In the genomic region with DNA sequence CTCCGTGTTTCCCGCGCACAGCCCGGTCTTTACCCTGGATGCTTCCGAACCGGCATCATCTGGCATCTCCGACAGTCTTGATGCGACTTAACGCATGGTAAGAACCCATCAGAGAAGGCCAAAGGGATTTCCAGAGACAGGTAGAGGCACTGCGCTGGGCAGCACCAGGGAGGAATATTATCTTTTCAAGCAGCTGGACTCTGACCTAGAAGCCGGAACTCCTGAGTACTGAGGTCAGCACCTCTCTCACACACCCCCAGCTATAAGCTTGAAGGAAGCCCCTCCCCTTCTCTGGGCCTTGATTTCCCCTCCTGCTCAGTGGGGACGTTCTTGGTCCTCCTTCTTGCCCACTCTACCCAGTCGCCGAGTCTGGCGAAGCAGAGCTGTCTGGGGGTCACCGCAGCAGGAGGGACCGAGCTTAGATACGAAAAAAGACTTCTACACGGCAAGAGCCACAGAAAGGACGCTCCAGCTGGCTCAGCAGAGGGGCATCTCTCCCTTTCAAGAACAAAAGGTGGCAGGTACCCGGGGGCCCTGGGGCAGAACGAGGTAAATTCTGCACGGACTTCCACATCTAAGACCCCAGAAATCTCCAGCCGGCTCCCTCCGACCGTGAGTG, we compare ENCODE assay signal across 4 cellular contexts. TPM values are rescaled to one million over a fixed set of nuclear protein-coding genes. Genes with fewer than 3 reads are reported as not detected.
"Had no signal": no experiment of that assay in that cellular context is flagged by ENCODE, and none has a peak within 500 bp of the region (broad histone marks: within the 10 kb centered on the region; RNA-seq: fewer than 3 reads in every experiment).

No MANE protein-coding gene starts in this region.

RNA-seq across cellular contexts. Expression of gene IQSEC3, which starts 10.6 kb away (rescaled TPM):
- total RNA-seq: activated CD4-positive, alpha-beta T cell treated with anti-CD3 and anti-CD28 coated beads for 36 hours; activated CD4-positive, alpha-beta T cell treated with anti-CD3 and anti-CD28 coated beads, Interleukin-2, amount 10 ng/mL, durations not matched to agents 7 days and 5 days; RPMI7951; SJSA1 had no signal
